In the genomic region with DNA sequence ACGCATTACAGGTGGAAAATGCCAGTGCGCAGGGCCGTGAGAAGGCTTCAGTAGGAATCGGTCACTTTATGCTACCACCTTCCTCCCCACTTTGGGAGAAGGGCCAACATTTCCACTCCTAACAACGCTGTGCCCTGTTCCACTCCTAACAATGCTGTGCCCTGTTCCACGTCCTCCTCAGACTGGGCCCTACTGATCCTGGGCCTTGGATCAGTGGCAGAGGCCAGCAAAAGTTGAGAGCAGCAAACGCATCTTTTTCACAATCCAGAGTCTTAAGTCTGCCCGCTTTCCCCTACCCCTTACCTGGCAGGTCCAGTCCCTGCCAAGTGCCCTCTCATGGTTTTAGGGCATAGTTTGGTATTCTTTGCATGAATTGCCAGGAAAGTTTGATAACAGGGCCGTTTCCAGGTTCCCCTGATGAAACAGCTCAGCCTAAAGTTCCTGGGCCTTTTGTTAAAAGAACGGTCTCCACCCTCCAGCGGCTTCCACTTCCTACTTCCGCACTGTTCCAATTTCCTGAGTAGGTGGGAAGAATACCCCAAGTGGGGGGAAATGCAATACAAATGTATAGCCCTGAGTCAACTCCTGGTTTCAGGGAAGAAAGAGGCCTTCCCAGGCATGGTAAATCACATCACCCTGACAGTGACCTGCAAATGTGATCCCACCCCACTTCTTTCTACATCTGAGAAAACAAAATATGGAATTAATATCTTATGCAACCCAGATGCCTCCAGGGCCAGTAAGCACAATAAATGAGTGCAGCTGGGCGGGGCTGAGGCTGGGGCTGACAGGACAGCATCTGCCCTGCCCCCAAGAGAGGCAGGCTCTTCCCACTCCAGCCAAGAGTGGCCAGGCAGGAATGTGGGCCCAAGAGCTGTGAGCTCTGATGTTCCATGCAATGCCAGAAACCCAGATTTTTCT, we compare ENCODE assay signal across 9 cellular contexts. TPM values are rescaled to one million over a fixed set of nuclear protein-coding genes. Genes with fewer than 3 reads are reported as not detected.
DNase-seq lines count a peak whose midpoint lies in the region; ATAC-seq and TF ChIP-seq lines count a peak whose summit lies in the region.
"Had no signal": no experiment of that assay in that cellular context is flagged by ENCODE, and none has a peak within 500 bp of the region (broad histone marks: within the 10 kb centered on the region; RNA-seq: fewer than 3 reads in every experiment).

No MANE protein-coding gene starts in this region.

- in situ Hi-C loops in GM13976 (cut with MboI; ENCODE audit: low sequenced_read_pairs, unreplicated experiment), result no loop called here

- H3K36me3 Mint-ChIP-seq in activated CD4-positive, alpha-beta memory T cell treated with anti-CD3 and anti-CD28 coated beads, Interleukin-2, amount 10 ng/mL, durations not matched to agents 7 days and 5 days (ENCODE audit: low read depth), result peaks cover 23% of the 10 kb centered on the region
- H3K36me3 Mint-ChIP-seq in activated naive CD4-positive, alpha-beta T cell treated with anti-CD3 and anti-CD28 coated beads, Interleukin-2, amount 10 ng/mL, durations not matched to agents 7 days and 5 days, result peaks cover 16% of the 10 kb centered on the region

- peaks cover 86% of the 10 kb centered on the region for H3K79me2 ChIP-seq in PC-3 (ENCODE audit: low read length)

- 33 to 45% methylated on average over 8 to 13 of the region's 13 CpGs for WGBS in esophagus squamous epithelium, 2 donors

- CTCF ChIA-PET in PC-3 (lab: Charles Lee), result interaction anchor here (0.5 to 1.5 kb wide), 2 partner anchors 29 to 31 kb away, joined by 4 to 16 read pairs; no protein-coding TSS in a partner anchor
- CTCF ChIA-PET in activated CD4-positive, alpha-beta memory T cell treated with anti-CD3 and anti-CD28 coated beads, Interleukin-2, amount 10 ng/mL, durations not matched to agents 7 days and 5 days (lab: Charles Lee), result interaction anchor here (1.4 kb wide), 1 partner anchor 29 kb away, joined by 3 read pairs; no protein-coding TSS in a partner anchor
- CTCF ChIA-PET in activated naive CD4-positive, alpha-beta T cell treated with anti-CD3 and anti-CD28 coated beads, Interleukin-2, amount 10 ng/mL, durations not matched to agents 7 days and 5 days (lab: Charles Lee), result interaction anchor here (1.0 to 1.9 kb wide), 4 partner anchors 9 to 34 kb away, joined by 4 to 14 read pairs (median 9); no protein-coding TSS in a partner anchor

- no peaks in the 10 kb centered on the region for H3K9me3 Mint-ChIP-seq in activated CD4-positive, alpha-beta memory T cell treated with anti-CD3 and anti-CD28 coated beads, Interleukin-2, amount 10 ng/mL, durations not matched to agents 7 days and 5 days
- H3K9me3 Mint-ChIP-seq in activated naive CD4-positive, alpha-beta T cell treated with anti-CD3 and anti-CD28 coated beads, Interleukin-2, amount 10 ng/mL, durations not matched to agents 7 days and 5 days, result no peaks in the 10 kb centered on the region

- peaks cover 60% of the 10 kb centered on the region for H3K4me1 ChIP-seq in PC-3 (ENCODE audit: insufficient read depth, low read length)
- H3K4me1 ChIP-seq in esophagus squamous epithelium, result peaks cover 41 to 100% (median 85%) of the 10 kb centered on the region in 3 donors

- peaks cover 53% of the 10 kb centered on the region for H3K4me1 Mint-ChIP-seq in activated CD4-positive, alpha-beta memory T cell treated with anti-CD3 and anti-CD28 coated beads, Interleukin-2, amount 10 ng/mL, durations not matched to agents 7 days and 5 days
- H3K4me1 Mint-ChIP-seq in activated naive CD4-positive, alpha-beta T cell treated with anti-CD3 and anti-CD28 coated beads, Interleukin-2, amount 10 ng/mL, durations not matched to agents 7 days and 5 days, result peaks cover 43% of the 10 kb centered on the region

- H3K27me3 ChIP-seq in PC-3 (ENCODE audit: low read length), result no peaks in the 10 kb centered on the region
- H3K27me3 ChIP-seq in esophagus squamous epithelium, result no peaks in the 10 kb centered on the region

- intact Hi-C loops in PC-3 (cut with micrococcal nuclease) (no loop called here), esophagus squamous epithelium (cut with DNase I) (no loop called here)

- H2AFZ ChIP-seq in PC-3 (ENCODE audit: low read length), result no peak overlapping the region

- no peaks in the 10 kb centered on the region for H3K27me3 Mint-ChIP-seq in activated CD4-positive, alpha-beta memory T cell treated with anti-CD3 and anti-CD28 coated beads, Interleukin-2, amount 10 ng/mL, durations not matched to agents 7 days and 5 days
- H3K27me3 Mint-ChIP-seq in activated naive CD4-positive, alpha-beta T cell treated with anti-CD3 and anti-CD28 coated beads, Interleukin-2, amount 10 ng/mL, durations not matched to agents 7 days and 5 days, result no peaks in the 10 kb centered on the region

- no peak overlapping the region for H3K4me3 Mint-ChIP-seq in activated CD4-positive, alpha-beta memory T cell treated with anti-CD3 and anti-CD28 coated beads, Interleukin-2, amount 10 ng/mL, durations not matched to agents 7 days and 5 days
- H3K4me3 Mint-ChIP-seq in activated naive CD4-positive, alpha-beta T cell treated with anti-CD3 and anti-CD28 coated beads, Interleukin-2, amount 10 ng/mL, durations not matched to agents 7 days and 5 days, result no peak overlapping the region

- H3K9ac ChIP-seq in PC-3 (ENCODE audit: low read length), result peak overlapping the region; percentile 28

- POLR2A ChIA-PET in PC-3 (lab: Charles Lee; ENCODE audit: unreplicated experiment), result interaction anchor here (2.3 kb wide), 1 partner anchor 15 kb away, joined by 14 read pairs; a partner anchor contains a TSS
- POLR2A ChIA-PET in activated CD4-positive, alpha-beta memory T cell treated with anti-CD3 and anti-CD28 coated beads, Interleukin-2, amount 10 ng/mL, durations not matched to agents 7 days and 5 days (lab: Charles Lee), result interaction anchor here (0.6 kb wide), 1 partner anchor 79 kb away, joined by 3 read pairs; no protein-coding TSS in a partner anchor

- H3K36me3 ChIP-seq in PC-3 (ENCODE audit: low read depth, low read length) (peaks cover 31% of the 10 kb centered on the region), esophagus squamous epithelium (peaks cover under 1 to 58% (median 14%) of the 10 kb centered on the region in 3 donors)

- H4K20me1 ChIP-seq in PC-3 (ENCODE audit: low read length), result no peaks in the 10 kb centered on the region

- peaks cover 18% of the 10 kb centered on the region for H3F3A ChIP-seq in PC-3 (ENCODE audit: low read length, unreplicated experiment)

- H3K9me2 ChIP-seq in PC-3 (replicated peaks; ENCODE audit: low read length), result no peaks in the 10 kb centered on the region

- H3K27ac ChIP-seq in C4-2B, result peak overlapping the region; percentile 4
- H3K27ac ChIP-seq in PC-3 (ENCODE audit: low read length), result peak overlapping the region; percentile 85
- peak overlapping the region; percentile 84 to 98 (median 92) for H3K27ac ChIP-seq in esophagus squamous epithelium

- DNase-seq in PC-3 (peak; percentile 94), esophagus squamous epithelium (lab: John Stamatoyannopoulos, UW) (peak; percentile 20), myocyte (ENCODE audit: low read depth) (peak; percentile 94), GM13976 (ENCODE audit: low spot score) (no peak)
- no peak for DNase-seq in activated CD4-positive, alpha-beta memory T cell treated with anti-CD3 and anti-CD28 coated beads, Interleukin-2, amount 10 ng/mL, durations not matched to agents 7 days and 5 days
- no peak for DNase-seq in activated naive CD4-positive, alpha-beta T cell treated with anti-CD3 and anti-CD28 coated beads, Interleukin-2, amount 10 ng/mL, durations not matched to agents 7 days and 5 days

- peak; percentile 74 for ATAC-seq in PC-3
- ATAC-seq in GM21447 (IDR thresholded peaks at IDR 0.05; ENCODE audit: unreplicated experiment), result no peak

- BruUV-seq in PC-3 (replicated peaks; lab: Mats Ljungman, UMichigan), result no TSS peak

- no peaks in the 10 kb centered on the region for H3K9me3 ChIP-seq in PC-3 (ENCODE audit: low read length)
- H3K9me3 ChIP-seq in esophagus squamous epithelium, result no peaks in the 10 kb centered on the region
- H3K9me3 ChIP-seq: HAP-1 had no signal

- TF ChIP-seq POLR2A in esophagus squamous epithelium (IDR thresholded peaks at IDR 0.05), result no peak

- H3K4me3 ChIP-seq in PC-3 (ENCODE audit: low read length) (peak overlapping the region; percentile 46; the same call in 1 of the 2 replicates), esophagus squamous epithelium (peak overlapping the region in 1 of 4 donors; percentile 48)
- H3K4me3 ChIP-seq: HAP-1 had no signal

- no peak for TF ChIP-seq CTCF in C4-2B (conservative IDR thresholded peaks at IDR 0.05)
- no peak for TF ChIP-seq CTCF in PC-3 (conservative IDR thresholded peaks at IDR 0.05; ENCODE audit: low read depth, low read length)
- no peak for TF ChIP-seq CTCF in esophagus squamous epithelium (IDR thresholded peaks at IDR 0.05)
- no peak for TF ChIP-seq CTCF in GM13976 (IDR thresholded peaks at IDR 0.05; ENCODE audit: borderline replicate concordance, control extremely low read depth, extremely low read depth, insufficient read depth, missing control alignments)

- no peak overlapping the region for H3K27ac Mint-ChIP-seq in activated CD4-positive, alpha-beta memory T cell treated with anti-CD3 and anti-CD28 coated beads, Interleukin-2, amount 10 ng/mL, durations not matched to agents 7 days and 5 days
- H3K27ac Mint-ChIP-seq in activated naive CD4-positive, alpha-beta T cell treated with anti-CD3 and anti-CD28 coated beads, Interleukin-2, amount 10 ng/mL, durations not matched to agents 7 days and 5 days, result no peak overlapping the region

- peak overlapping the region; percentile 78 for H3K4me2 ChIP-seq in PC-3 (ENCODE audit: low read length)

RNA-seq across cellular contexts. Expression of a gene that starts 15.0 kb away (rescaled TPM):
- total RNA-seq in PC-3 (2014; rRNA removed) (42.3 and 58.1 TPM in 2 replicates), esophagus squamous epithelium (10 to 100 TPM; 31.5 to 62.8 (median 46.5) TPM), myocyte (26.9 and 37.8 TPM in 2 replicates)
- 49.0 TPM for polyA plus RNA-seq in myocyte (2012)
- total RNA-seq in activated CD4-positive, alpha-beta memory T cell treated with anti-CD3 and anti-CD28 coated beads, Interleukin-2, amount 10 ng/mL, durations not matched to agents 7 days and 5 days, result 10 to 100 TPM; 44.1 to 45.2 TPM

RNA-seq across cellular contexts. Expression of a gene that starts 15.3 kb away (rescaled TPM):
- total RNA-seq in PC-3 (2014; rRNA removed) (25.7 and 35.6 TPM in 2 replicates), esophagus squamous epithelium (10 to 100 TPM; 31.7 to 48.7 (median 37.6) TPM), myocyte (47.3 and 53.0 TPM in 2 replicates)
- polyA plus RNA-seq in myocyte (2012), result 30.7 TPM
- 10 to 100 TPM; 35.2 to 37.5 TPM for total RNA-seq in activated CD4-positive, alpha-beta memory T cell treated with anti-CD3 and anti-CD28 coated beads, Interleukin-2, amount 10 ng/mL, durations not matched to agents 7 days and 5 days

Comparison
In these comparisons a context has a peak if more than half of its experiments do, and no peak if none do; other contexts are left out.
1. H3K27ac ChIP-seq: peak in every context shown above with its lines; median percentile 92 in esophagus squamous epithelium; 85 in PC-3; 4 in C4-2B.
2. DNase-seq: peak in PC-3 (single experiment), esophagus squamous epithelium (single experiment) and myocyte (single experiment); none in activated CD4-positive, alpha-beta memory T cell treated with anti-CD3 and anti-CD28 coated beads, Interleukin-2, amount 10 ng/mL, durations not matched to agents 7 days and 5 days (single experiment), activated naive CD4-positive, alpha-beta T cell treated with anti-CD3 and anti-CD28 coated beads, Interleukin-2, amount 10 ng/mL, durations not matched to agents 7 days and 5 days (single experiment) and GM13976 (single experiment).